In the genomic region with DNA sequence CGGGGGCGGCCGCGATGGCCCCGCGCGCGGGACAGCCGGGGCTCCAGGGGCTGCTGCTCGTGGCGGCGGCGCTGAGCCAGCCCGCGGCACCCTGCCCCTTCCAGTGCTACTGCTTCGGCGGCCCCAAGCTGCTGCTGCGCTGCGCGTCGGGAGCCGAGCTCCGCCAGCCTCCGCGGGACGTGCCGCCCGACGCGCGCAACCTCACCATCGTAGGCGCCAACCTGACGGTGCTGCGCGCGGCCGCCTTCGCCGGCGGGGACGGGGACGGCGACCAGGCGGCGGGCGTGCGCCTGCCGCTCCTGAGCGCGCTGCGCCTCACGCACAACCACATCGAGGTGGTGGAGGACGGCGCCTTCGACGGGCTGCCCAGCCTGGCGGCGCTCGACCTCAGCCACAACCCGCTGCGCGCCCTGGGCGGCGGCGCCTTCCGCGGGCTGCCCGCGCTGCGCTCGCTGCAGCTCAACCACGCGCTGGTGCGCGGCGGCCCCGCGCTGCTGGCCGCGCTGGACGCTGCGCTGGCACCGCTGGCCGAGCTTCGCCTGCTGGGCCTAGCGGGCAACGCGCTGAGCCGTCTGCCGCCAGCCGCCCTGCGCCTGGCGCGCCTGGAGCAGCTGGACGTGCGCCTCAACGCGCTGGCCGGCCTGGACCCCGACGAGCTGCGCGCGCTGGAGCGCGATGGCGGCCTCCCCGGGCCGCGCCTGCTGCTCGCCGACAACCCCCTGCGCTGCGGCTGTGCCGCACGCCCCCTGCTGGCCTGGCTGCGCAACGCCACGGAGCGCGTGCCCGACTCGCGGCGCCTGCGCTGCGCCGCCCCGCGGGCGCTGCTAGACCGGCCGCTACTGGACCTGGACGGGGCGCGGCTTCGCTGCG, we compare ENCODE assay signal across 8 cellular contexts. TPM values are rescaled to one million over a fixed set of nuclear protein-coding genes. Genes with fewer than 3 reads are reported as not detected.
A peak's percentile ranks its signal among the peaks of the same experiment; 100 is the strongest.
DNase-seq lines count a peak whose midpoint lies in the region; ATAC-seq and TF ChIP-seq lines count a peak whose summit lies in the region.

No MANE protein-coding gene starts in this region.

- H3K27me3 Mint-ChIP-seq in effector memory CD8-positive, alpha-beta T cell = peaks cover 36 to 59% of the 10 kb centered on the region in 2 donors

- H3K4me3 Mint-ChIP-seq in effector memory CD8-positive, alpha-beta T cell = peak overlapping the region; percentile 77 to 84

- H3K27me3 ChIP-seq in AG04450 (ENCODE audit: control insufficient read depth, insufficient read depth, low read length) (peaks cover 66% of the 10 kb centered on the region), mesendoderm (ENCODE audit: insufficient read depth, low read length, poor library complexity) (peaks cover 25% of the 10 kb centered on the region)

- DNase-seq in AG04450 (ENCODE audit: low read depth, low spot score) (peak; percentile 34), NCI-H510A treated with DMSO at 0.1 percent for 48 hours (lab: John Stamatoyannopoulos, UW) (peak; percentile 79), mesendoderm (peak; percentile 90)
- peak; percentile 96 for DNase-seq in activated CD8-positive, alpha-beta memory T cell treated with anti-CD3 and anti-CD28 coated beads for 24 hours
- peak; percentile 74 to 92 (median 84) for DNase-seq in effector memory CD8-positive, alpha-beta T cell
- DNase-seq in stimulated activated CD8-positive, alpha-beta memory T cell treated with anti-CD3 and anti-CD28 coated beads, Interleukin-12 subunit alpha, Interleukin-12 subunit beta, amount 100 ng/mL, for 24 hours (ENCODE audit: extremely low read depth) = peak; percentile 54

- no peaks in the 10 kb centered on the region for H3K79me2 ChIP-seq in mesendoderm (ENCODE audit: control insufficient read depth, insufficient read depth, low read length)

- POLR2A ChIA-PET in AG04450 (lab: Yijun Ruan, JAX) = no interaction called here

- CTCF ChIA-PET in AG04450 (lab: Charles Lee) = interaction anchor here (0.6 to 5.4 kb wide), 30 partner anchors 8 to 589 kb away, joined by 3 to 29 read pairs (median 3); no protein-coding TSS in a partner anchor

- no peak overlapping the region for H3K4ac ChIP-seq in mesendoderm (ENCODE audit: low read depth, low read length)

- H3K27ac ChIP-seq in AG04450 (ENCODE audit: low read depth, low read length) (no peak overlapping the region), mesendoderm (ENCODE audit: low read depth, low read length) (no peak overlapping the region)

- no peaks in the 10 kb centered on the region for H3K36me3 ChIP-seq in mesendoderm (ENCODE audit: control insufficient read depth, insufficient read depth, low read length)

- ATAC-seq in GM18909 (IDR thresholded peaks at IDR 0.05; ENCODE audit: poor library complexity, unreplicated experiment) (peak; percentile 84), HG03196 (IDR thresholded peaks at IDR 0.05; ENCODE audit: unreplicated experiment) (peak; percentile 75)
- peak; percentile 88 for ATAC-seq in effector memory CD8-positive, alpha-beta T cell (replicated peaks)

- H2AK5ac ChIP-seq in mesendoderm (ENCODE audit: low read length) = no peak overlapping the region

- H3K9me3 Mint-ChIP-seq in effector memory CD8-positive, alpha-beta T cell = no peaks in the 10 kb centered on the region

- peak overlapping the region; percentile 74 for H3K9ac ChIP-seq in mesendoderm (ENCODE audit: low read length)

- no peak overlapping the region for H2BK120ac ChIP-seq in mesendoderm (ENCODE audit: low read depth, low read length)

- H4K5ac ChIP-seq in mesendoderm (ENCODE audit: low read length) = no peak overlapping the region

- H3K4me2 ChIP-seq in mesendoderm (ENCODE audit: low read length) = peak overlapping the region; percentile 93

- no CpG with 5 or more reads among the region's 140 CpGs for WGBS in mesendoderm (ENCODE audit: extremely low coverage, insufficient coverage, low lambda C conversion rate)

- H2BK15ac ChIP-seq in mesendoderm (replicated peaks; ENCODE audit: low read depth) = no peak overlapping the region

- H3K23ac ChIP-seq in mesendoderm (ENCODE audit: low read length) = no peak overlapping the region

- TF ChIP-seq CTCF in AG04450 (IDR thresholded peaks at IDR 0.05; ENCODE audit: low read depth, low read length) = peak; percentile 51

- H3K56ac ChIP-seq in mesendoderm (ENCODE audit: low read length) = peak overlapping the region; percentile 91

- H3K36me3 Mint-ChIP-seq in effector memory CD8-positive, alpha-beta T cell (ENCODE audit: insufficient read depth) = peaks cover 10% of the 10 kb centered on the region

- no peak overlapping the region for H4K8ac ChIP-seq in mesendoderm (ENCODE audit: low read depth, low read length)

- no peak overlapping the region for H3K18ac ChIP-seq in mesendoderm (ENCODE audit: low read length)

- no peaks in the 10 kb centered on the region for H3K4me1 ChIP-seq in mesendoderm (ENCODE audit: control insufficient read depth, low read depth, low read length)

- no peak overlapping the region for H3K27ac Mint-ChIP-seq in effector memory CD8-positive, alpha-beta T cell

- no peaks in the 10 kb centered on the region for H3K79me1 ChIP-seq in mesendoderm (ENCODE audit: low read length)

- no peaks in the 10 kb centered on the region; the same call in 1 of the 2 replicates for H3K9me3 ChIP-seq in AG04450 (ENCODE audit: control insufficient read depth, insufficient read depth, low read length)

- no peak overlapping the region for H2BK5ac ChIP-seq in mesendoderm (ENCODE audit: low read length)

- H3K4me3 ChIP-seq in AG04450 (ENCODE audit: low read depth, low read length) = peak overlapping the region; percentile 60
- H3K4me3 ChIP-seq in mesendoderm (ENCODE audit: low read length) = peak overlapping the region; percentile 48

- peaks cover 5 to 6% of the 10 kb centered on the region in 2 donors for H3K4me1 Mint-ChIP-seq in effector memory CD8-positive, alpha-beta T cell (ENCODE audit: low read depth in 2 of 2)

RNA-seq across cellular contexts. Expression of gene TPBGL, which starts 0.7 kb away (rescaled TPM):
- polyA plus RNA-seq in AG04450 (2011; rRNA removed) = 0.02 TPM in 1 of 2 replicates, not detected in the other
- not detected in 2 replicates for polyA minus RNA-seq in AG04450 (2011; rRNA and poly(A)+ RNA removed)
- polyA plus RNA-seq in mesendoderm (2013, experiment 1 of 2) = 0.34 TPM
- polyA plus RNA-seq in mesendoderm (2013, experiment 2 of 2) = 0.42 TPM

Comparison
In these comparisons a context has a peak if more than half of its experiments do, and no peak if none do; other contexts are left out.
1. DNase-seq: peak in every context shown above with its lines; median percentile 96 in activated CD8-positive, alpha-beta memory T cell treated with anti-CD3 and anti-CD28 coated beads for 24 hours; 90 in mesendoderm; 84 in effector memory CD8-positive, alpha-beta T cell; 79 in NCI-H510A treated with DMSO at 0.1 percent for 48 hours; 54 in stimulated activated CD8-positive, alpha-beta memory T cell treated with anti-CD3 and anti-CD28 coated beads, Interleukin-12 subunit alpha, Interleukin-12 subunit beta, amount 100 ng/mL, for 24 hours; 34 in AG04450.